In genomic region chr17:39678340-39679116, GRCh38 we compare ENCODE assay signal across 10 cellular contexts. TPM values are rescaled to one million over a fixed set of nuclear protein-coding genes. Genes with fewer than 3 reads are reported as not detected.
DNase-seq lines count a peak whose midpoint lies in the region; ATAC-seq, FAIRE-seq and TF ChIP-seq lines count a peak whose summit lies in the region.
"Had no signal": no experiment of that assay in that cellular context is flagged by ENCODE, and none has a peak within 500 bp of the region (broad histone marks: within the 10 kb centered on the region; RNA-seq: fewer than 3 reads in every experiment).

No MANE protein-coding gene starts in this region.

- DNase-seq in colonic mucosa, result peak; percentile 93
- no peak for DNase-seq in natural killer cell
- DNase-seq in H54 (ENCODE audit: insufficient read length, low spot score), result no peak
- no peak for DNase-seq in NCI-H2029 (lab: John Stamatoyannopoulos, UW)
- DNase-seq in NCI-H1436 treated with DMSO at 0.1 percent for 48 hours (lab: John Stamatoyannopoulos, UW), result no peak

- H3K36me3 ChIP-seq in BLaER1, result 0 out of 2 replicates have a peak, but pooled peaks cover 7% of the 10 kb centered on the region
- H3K36me3 ChIP-seq in HEK293 (ENCODE audit: control insufficient read depth in 2 of 2, insufficient read depth in 1 of 2, low read length in 2 of 2), result peaks cover 0 to 3% of the 10 kb centered on the region in 2 experiments; a peak in 2 of 3 replicates
- no peaks in the 10 kb centered on the region for H3K36me3 ChIP-seq in colonic mucosa
- H3K36me3 ChIP-seq: neutrophil had no signal

- H3K27me3 ChIP-seq in BLaER1 (no peaks in the 10 kb centered on the region), colonic mucosa (no peaks in the 10 kb centered on the region)
- H3K27me3 ChIP-seq: neutrophil had no signal

- H3K4me1 Mint-ChIP-seq in natural killer cell, result peaks cover 56 to 66% of the 10 kb centered on the region in 2 donors

- peak overlapping the region; percentile 20; the same call in 1 of the 2 replicates for H3K9ac ChIP-seq in BLaER1
- H3K9ac ChIP-seq in colonic mucosa (ENCODE audit: low read depth in 2 of 2, low read length in 2 of 2), result peak overlapping the region in 1 of 2 donors; percentile 79

- H3K9me3 ChIP-seq in BLaER1 (no peaks in the 10 kb centered on the region), HEK293 (ENCODE audit: control insufficient read depth, insufficient read depth, low read depth, low read length) (no peaks in the 10 kb centered on the region), colonic mucosa (no peaks in the 10 kb centered on the region)
- H3K9me3 ChIP-seq: neutrophil had no signal

- CTCF ChIA-PET in HEK293 (lab: Yijun Ruan, JAX), result interaction anchor here (0.5 to 4.4 kb wide), 11 partner anchors 10 to 76 kb away, joined by 3 to 22 read pairs (median 4); partner anchors contain the start of genes PGAP3 and PNMT

- H3K27ac ChIP-seq in BLaER1 (peak overlapping the region; percentile 86), HEK293 (ENCODE audit: extremely low read depth, low read depth, low read length) (no peak overlapping the region), colonic mucosa (peak overlapping the region; percentile 60)
- H3K27ac ChIP-seq: neutrophil had no signal

- peak overlapping the region; percentile 96 for H3K4me2 ChIP-seq in BLaER1

- H3K27ac Mint-ChIP-seq in natural killer cell, result peak overlapping the region; percentile 95 to 98

- no peak for FAIRE-seq in H54 (lab: Jason Lieb, UNC)

- intact Hi-C loops in colonic mucosa (cut with DNase I), result no loop called here
- intact Hi-C loops in natural killer cell (cut with micrococcal nuclease), result loop anchor here (5.0 to 10.0 kb wide), 2 partner anchors 41 to 56 kb away; partner anchors contain the start of genes GRB7, MIEN1 and STARD3

- ATAC-seq in natural killer cell (no peak), GM18505 (IDR thresholded peaks at IDR 0.05; ENCODE audit: unreplicated experiment) (no peak)

- peaks cover 80% of the 10 kb centered on the region for H3K4me1 ChIP-seq in BLaER1
- peaks cover 17% of the 10 kb centered on the region for H3K4me1 ChIP-seq in HEK293 (ENCODE audit: control insufficient read depth, insufficient read depth, low read length)
- peaks cover 20% of the 10 kb centered on the region for H3K4me1 ChIP-seq in colonic mucosa

- POLR2A ChIA-PET in HEK293 (lab: Yijun Ruan, JAX), result interaction anchor here (0.6 to 1.7 kb wide), 4 partner anchors 9 to 21 kb away, joined by 3 to 4 read pairs (median 4); partner anchors contain the start of genes ERBB2 and PGAP3

- peak overlapping the region; percentile 69 for H3K4me3 Mint-ChIP-seq in natural killer cell

- H3K4me3 ChIP-seq in BLaER1, result peak overlapping the region; percentile 33; the same call in 1 of the 2 replicates
- no peak overlapping the region for H3K4me3 ChIP-seq in HEK293 (ENCODE audit: low read depth, low read length)
- H3K4me3 ChIP-seq in colonic mucosa, result no peak overlapping the region
- H3K4me3 ChIP-seq: SK-N-MC had no signal

- no peaks in the 10 kb centered on the region for H3K27me3 Mint-ChIP-seq in natural killer cell (ENCODE audit: low read depth in 2 of 2)

- no peaks in the 10 kb centered on the region for H3K9me3 Mint-ChIP-seq in natural killer cell

- no peaks in the 10 kb centered on the region for H4K20me1 ChIP-seq in BLaER1

- no peaks in the 10 kb centered on the region for H3K36me3 Mint-ChIP-seq in natural killer cell

- TF ChIP-seq POLR2A in GM18505 (IDR thresholded peaks at IDR 0.05; ENCODE audit: borderline replicate concordance, extremely low read depth, insufficient read depth, insufficient read length) (no peak), H54 (IDR thresholded peaks at IDR 0.05; ENCODE audit: low read depth, low read length) (no peak)

- TF ChIP-seq CTCF in HEK293 (tag by site-specific recombination; IDR thresholded peaks at IDR 0.05) (peak; percentile 60; the same call in 1 of the 2 replicates), colonic mucosa (IDR thresholded peaks at IDR 0.05) (no peak), natural killer cell (IDR thresholded peaks at IDR 0.05) (no peak)

TF ChIP-seq in HEK293, 187 proteins besides CTCF, POLR2A, EP300 and RAD21:
- TF ChIP-seq ZNF654 (tag by site-specific recombination; IDR thresholded peaks at IDR 0.05; ENCODE audit: low read depth), result no peak
- TF ChIP-seq ZNF114 (tag by site-specific recombination; IDR thresholded peaks at IDR 0.05), result no peak
- no peak for TF ChIP-seq ZNF549 (tag by site-specific recombination; IDR thresholded peaks at IDR 0.05)

RNA-seq across cellular contexts. Expression of gene PGAP3, which starts 9.3 kb away (rescaled TPM):
- total RNA-seq in colonic mucosa (10 to 100 TPM; 37.3 to 42.0 TPM), natural killer cell (10 to 100 TPM; 45.8 to 57.8 (median 52.4) TPM)

RNA-seq across cellular contexts. Expression of gene PNMT, which starts 10.3 kb away (rescaled TPM):
- total RNA-seq in colonic mucosa (under 1 TPM in 1 of 2 donors, not detected in 1; 0.47 TPM), natural killer cell (1 to 10 TPM; 1.2 to 2.5 (median 2.2) TPM)

RNA-seq across cellular contexts. Expression of gene TCAP, which starts 13.4 kb away (rescaled TPM):
- total RNA-seq in colonic mucosa (1 to 10 TPM in 1 of 2 donors, under 1 TPM in 1; 0.49 to 1.2 TPM), natural killer cell (1 to 10 TPM; 1.3 to 3.8 (median 2.4) TPM)

RNA-seq across cellular contexts. Expression of gene ERBB2, which starts 21.3 kb away (rescaled TPM):
- 100 to 1,000 TPM; 153 to 174 TPM for total RNA-seq in colonic mucosa
- total RNA-seq in natural killer cell, result 100 to 1,000 TPM in 1 of 3 donors, 10 to 100 TPM in 2; 77.6 to 115 (median 82.1) TPM

RNA-seq across cellular contexts. Expression of gene STARD3, which starts 41.6 kb away (rescaled TPM):
- total RNA-seq in colonic mucosa (10 to 100 TPM; 30.0 to 41.3 TPM), natural killer cell (100 to 1,000 TPM in 2 of 3 donors, 10 to 100 TPM in 1; 97.1 to 115 (median 105) TPM)
